11 cellular contexts compared by ENCODE assay signal in the genomic region with DNA sequence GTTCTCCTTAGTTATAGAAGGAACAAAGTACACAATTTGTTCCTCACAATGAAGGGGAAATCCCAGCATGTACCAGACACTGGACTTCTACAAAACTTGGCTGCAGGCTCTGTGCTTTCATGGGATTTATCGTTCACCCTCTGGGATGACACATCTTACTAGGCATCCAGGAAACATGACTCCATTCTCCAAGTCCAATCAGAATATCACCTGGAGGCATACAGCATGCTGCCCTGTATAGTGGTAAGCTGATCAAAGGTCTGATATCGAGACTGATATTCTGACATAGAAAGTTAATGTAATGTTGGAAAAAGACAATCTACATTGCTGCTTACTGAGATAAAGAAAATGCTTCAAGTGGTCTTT. TPM values are rescaled to one million over a fixed set of nuclear protein-coding genes. Genes with fewer than 3 reads are reported as not detected.
DNase-seq lines count a peak whose midpoint lies in the region; ATAC-seq and TF ChIP-seq lines count a peak whose summit lies in the region.
"Had no signal": no experiment of that assay in that cellular context is flagged by ENCODE, and none has a peak within 500 bp of the region (broad histone marks: within the 10 kb centered on the region; RNA-seq: fewer than 3 reads in every experiment).

No MANE protein-coding gene starts in this region.

- no peaks in the 10 kb centered on the region for H3K4me1 ChIP-seq in OCI-LY7 (ENCODE audit: insufficient read depth, low read length, poor library complexity, severe bottlenecking)

- intact Hi-C loops in OCI-LY7 (cut with micrococcal nuclease; ENCODE audit: unreplicated experiment): loop anchor here (10.0 kb wide), 1 partner anchor 665 kb away; no protein-coding TSS in a partner anchor

- BruUV-seq in OCI-LY7 (replicated peaks; lab: Mats Ljungman, UMichigan): no TSS peak

- no peak overlapping the region for H3K4me2 ChIP-seq in OCI-LY7 (ENCODE audit: low read length)

- CTCF ChIA-PET in OCI-LY7 (lab: Charles Lee; ENCODE audit: unreplicated experiment): no interaction called here

- H3K9me2 ChIP-seq in OCI-LY7 (ENCODE audit: insufficient read depth, low read length): no peaks in the 10 kb centered on the region

- H3K79me2 ChIP-seq in OCI-LY7 (ENCODE audit: insufficient read depth, low read depth, low read length): no peaks in the 10 kb centered on the region

- H4K20me1 ChIP-seq in OCI-LY7 (ENCODE audit: insufficient read depth, low read length): no peaks in the 10 kb centered on the region

- DNase-seq in fibroblast of the aortic adventitia (ENCODE audit: low read depth) (peak; percentile 75), GM20000 (ENCODE audit: low spot score) (no peak), NCI-H510A (lab: John Stamatoyannopoulos, UW) (no peak), OCI-LY7 (ENCODE audit: low spot score) (no peak)
- no peak for DNase-seq in stimulated activated naive CD8-positive, alpha-beta T cell treated with anti-CD3 and anti-CD28 coated beads, Interleukin-15, Interleukin-2, amounts not matched to agents 100 U/mL and 50 U/mL, for 24 hours
- DNase-seq: activated T-cell treated with anti-CD3 and anti-CD28 coated beads, Interleukin-2, amount 50 U/mL, for 48 hours; caudate nucleus; DND-41 had no signal

- POLR2A ChIA-PET in OCI-LY7 (lab: Charles Lee): no interaction called here

- peak; percentile 14 for ATAC-seq in GM21723 (IDR thresholded peaks at IDR 0.05; ENCODE audit: unreplicated experiment)
- peak; percentile 86 for ATAC-seq in SK-N-SH treated with all-trans-retinoic acid at 6 μM for 48 hours
- peak; percentile 6 for ATAC-seq in stimulated activated naive CD8-positive, alpha-beta T cell treated with anti-CD3 and anti-CD28 coated beads, Interleukin-15, Interleukin-2, amounts not matched to agents 100 U/mL and 50 U/mL, for 24 hours

- no peak overlapping the region for H2AFZ ChIP-seq in OCI-LY7 (ENCODE audit: low read length)

- no peak overlapping the region for H3K27ac ChIP-seq in OCI-LY7 (ENCODE audit: low read depth, low read length, poor library complexity, severe bottlenecking)
- H3K27ac ChIP-seq: VCaP had no signal

- no peak overlapping the region for H3K4me3 ChIP-seq in fibroblast of the aortic adventitia (ENCODE audit: low read depth, low read length)
- no peak overlapping the region for H3K4me3 ChIP-seq in OCI-LY7 (ENCODE audit: low read depth, low read length, poor library complexity, severe bottlenecking)

- no peaks in the 10 kb centered on the region for H3K9me3 ChIP-seq in OCI-LY7 (ENCODE audit: low read length)

- TF ChIP-seq CTCF in fibroblast of the aortic adventitia (IDR thresholded peaks at IDR 0.05; ENCODE audit: insufficient read depth, low read length) (no peak), GM20000 (IDR thresholded peaks at IDR 0.05; ENCODE audit: extremely low read depth, missing control alignments) (no peak), OCI-LY7 (conservative IDR thresholded peaks at IDR 0.05; ENCODE audit: low read length) (no peak)

- no peaks in the 10 kb centered on the region for H3K36me3 ChIP-seq in OCI-LY7 (ENCODE audit: insufficient read depth, low read length)

TF ChIP-seq in SK-N-SH treated with all-trans-retinoic acid at 6 μM for 48 hours, 23 proteins besides CTCF, POLR2A, EP300 and RAD21:
- TF ChIP-seq ZNF565 (CRISPR knock-in tag; conservative IDR thresholded peaks at IDR 0.05; ENCODE audit: low read depth): no peak
- no peak for TF ChIP-seq TOX (CRISPR knock-in tag; IDR thresholded peaks at IDR 0.05; ENCODE audit: borderline replicate concordance)
- TF ChIP-seq, protein P1, sequence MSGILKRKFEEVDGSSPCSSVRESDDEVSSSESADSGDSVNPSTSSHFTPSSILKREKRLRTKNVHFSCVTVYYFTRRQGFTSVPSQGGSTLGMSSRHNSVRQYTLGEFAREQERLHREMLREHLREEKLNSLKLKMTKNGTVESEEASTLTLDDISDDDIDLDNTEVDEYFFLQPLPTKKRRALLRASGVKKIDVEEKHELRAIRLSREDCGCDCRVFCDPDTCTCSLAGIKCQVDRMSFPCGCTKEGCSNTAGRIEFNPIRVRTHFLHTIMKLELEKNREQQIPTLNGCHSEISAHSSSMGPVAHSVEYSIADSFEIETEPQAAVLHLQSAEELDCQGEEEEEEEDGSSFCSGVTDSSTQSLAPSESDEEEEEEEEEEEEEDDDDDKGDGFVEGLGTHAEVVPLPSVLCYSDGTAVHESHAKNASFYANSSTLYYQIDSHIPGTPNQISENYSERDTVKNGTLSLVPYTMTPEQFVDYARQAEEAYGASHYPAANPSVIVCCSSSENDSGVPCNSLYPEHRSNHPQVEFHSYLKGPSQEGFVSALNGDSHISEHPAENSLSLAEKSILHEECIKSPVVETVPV (CRISPR knock-in tag; IDR thresholded peaks at IDR 0.05): no peak
- no peak for TF ChIP-seq ZFP30 (CRISPR knock-in tag; IDR thresholded peaks at IDR 0.05)
- TF ChIP-seq ZNF8 (CRISPR knock-in tag; IDR thresholded peaks at IDR 0.05): no peak
- TF ChIP-seq, protein P2, sequence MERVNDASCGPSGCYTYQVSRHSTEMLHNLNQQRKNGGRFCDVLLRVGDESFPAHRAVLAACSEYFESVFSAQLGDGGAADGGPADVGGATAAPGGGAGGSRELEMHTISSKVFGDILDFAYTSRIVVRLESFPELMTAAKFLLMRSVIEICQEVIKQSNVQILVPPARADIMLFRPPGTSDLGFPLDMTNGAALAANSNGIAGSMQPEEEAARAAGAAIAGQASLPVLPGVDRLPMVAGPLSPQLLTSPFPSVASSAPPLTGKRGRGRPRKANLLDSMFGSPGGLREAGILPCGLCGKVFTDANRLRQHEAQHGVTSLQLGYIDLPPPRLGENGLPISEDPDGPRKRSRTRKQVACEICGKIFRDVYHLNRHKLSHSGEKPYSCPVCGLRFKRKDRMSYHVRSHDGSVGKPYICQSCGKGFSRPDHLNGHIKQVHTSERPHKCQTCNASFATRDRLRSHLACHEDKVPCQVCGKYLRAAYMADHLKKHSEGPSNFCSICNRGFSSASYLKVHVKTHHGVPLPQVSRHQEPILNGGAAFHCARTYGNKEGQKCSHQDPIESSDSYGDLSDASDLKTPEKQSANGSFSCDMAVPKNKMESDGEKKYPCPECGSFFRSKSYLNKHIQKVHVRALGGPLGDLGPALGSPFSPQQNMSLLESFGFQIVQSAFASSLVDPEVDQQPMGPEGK (CRISPR knock-in tag; IDR thresholded peaks at IDR 0.05; ENCODE audit: borderline replicate concordance): no peak
- TF ChIP-seq PPARA (CRISPR knock-in tag; IDR thresholded peaks at IDR 0.05; ENCODE audit: borderline replicate concordance): no peak
- TF ChIP-seq, protein P3, sequence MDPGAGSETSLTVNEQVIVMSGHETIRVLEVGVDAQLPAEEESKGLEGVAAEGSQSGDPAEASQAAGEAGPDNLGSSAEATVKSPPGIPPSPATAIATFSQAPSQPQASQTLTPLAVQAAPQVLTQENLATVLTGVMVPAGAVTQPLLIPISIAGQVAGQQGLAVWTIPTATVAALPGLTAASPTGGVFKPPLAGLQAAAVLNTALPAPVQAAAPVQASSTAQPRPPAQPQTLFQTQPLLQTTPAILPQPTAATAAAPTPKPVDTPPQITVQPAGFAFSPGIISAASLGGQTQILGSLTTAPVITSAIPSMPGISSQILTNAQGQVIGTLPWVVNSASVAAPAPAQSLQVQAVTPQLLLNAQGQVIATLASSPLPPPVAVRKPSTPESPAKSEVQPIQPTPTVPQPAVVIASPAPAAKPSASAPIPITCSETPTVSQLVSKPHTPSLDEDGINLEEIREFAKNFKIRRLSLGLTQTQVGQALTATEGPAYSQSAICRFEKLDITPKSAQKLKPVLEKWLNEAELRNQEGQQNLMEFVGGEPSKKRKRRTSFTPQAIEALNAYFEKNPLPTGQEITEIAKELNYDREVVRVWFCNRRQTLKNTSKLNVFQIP (CRISPR knock-in tag; IDR thresholded peaks at IDR 0.05; ENCODE audit: borderline replicate concordance, low read depth): no peak
- TF ChIP-seq ESRRG (CRISPR knock-in tag; IDR thresholded peaks at IDR 0.05): no peak
- no peak for TF ChIP-seq GLIS3 (CRISPR knock-in tag; IDR thresholded peaks at IDR 0.05)
- no peak for TF ChIP-seq TCF4 (CRISPR knock-in tag; IDR thresholded peaks at IDR 0.05; ENCODE audit: borderline replicate concordance)
- TF ChIP-seq ISL1 (CRISPR knock-in tag; IDR thresholded peaks at IDR 0.05): no peak
- TF ChIP-seq ZC3H10 (CRISPR knock-in tag; IDR thresholded peaks at IDR 0.05): no peak

RNA-seq across cellular contexts. Expression of a gene that starts 6.7 kb away (rescaled TPM):
- total RNA-seq in fibroblast of the aortic adventitia (ENCODE audit: low replicate concordance) (4.2 and 5.0 TPM in 2 replicates), OCI-LY7 (2022) (4.4 and 5.3 TPM in 2 replicates)
- total RNA-seq in OCI-LY7 (2014; rRNA removed; shearing (Covaris generic)): 2.2 and 2.9 TPM in 2 replicates

RNA-seq across cellular contexts. Expression of a gene that starts 6.8 kb away (rescaled TPM):
- total RNA-seq in fibroblast of the aortic adventitia (ENCODE audit: low replicate concordance) (30.9 and 87.8 TPM in 2 replicates), OCI-LY7 (2022) (36.5 and 37.4 TPM in 2 replicates)
- 17.5 and 18.6 TPM in 2 replicates for total RNA-seq in OCI-LY7 (2014; rRNA removed; shearing (Covaris generic))

Comparison
In these comparisons a context has a peak if more than half of its experiments do, and no peak if none do; other contexts are left out.
1. ATAC-seq: peak in every context shown above with its lines; median percentile 86 in SK-N-SH treated with all-trans-retinoic acid at 6 μM for 48 hours; 14 in GM21723; 6 in stimulated activated naive CD8-positive, alpha-beta T cell treated with anti-CD3 and anti-CD28 coated beads, Interleukin-15, Interleukin-2, amounts not matched to agents 100 U/mL and 50 U/mL, for 24 hours.